Comparison of ENCODE assay signal across 28 cellular contexts in genomic region chr13:100976993-100977392, GRCh38.
"Had no signal": no experiment of that assay in that cellular context is flagged by ENCODE, and none has a peak within 500 bp of the region (broad histone marks: within the 10 kb centered on the region; RNA-seq: fewer than 3 reads in every experiment).

No MANE protein-coding gene starts in this region.

- H3K27ac ChIP-seq: brain microvascular endothelial cell, SJCRH30 had no signal

- H3K9me3 Mint-ChIP-seq: activated CD4-positive, alpha-beta T cell treated with anti-CD3 and anti-CD28 coated beads, Interleukin-2, amount 10 ng/mL, durations not matched to agents 24 days and 14 days; activated CD8-positive, alpha-beta T cell treated with anti-CD3 and anti-CD28 coated beads for 36 hours; activated T-helper 17 cell treated with anti-CD3 and anti-CD28 coated beads, Interleukin-2, amount 50 U/mL, for 72 hours; T-helper 1 cell treated with Interleukin-12 subunit alpha and Interleukin-12 subunit beta and Interleukin-4 antibody, amounts not matched to agents 30 μg/mL and 1 μg/mL, for 36 hours; T-helper 2 cell treated with Interferon-gamma antibody and Interleukin-4, amounts not matched to agents 5 μg/mL and 100 μg/mL, for 36 hours had no signal

- H3K9me3 ChIP-seq: SJCRH30 had no signal

- H3K4me1 ChIP-seq: SJCRH30 had no signal

- H3K36me3 ChIP-seq: brain microvascular endothelial cell, SJCRH30 had no signal

- H3K4me3 ChIP-seq: SJCRH30 had no signal

- H3K27me3 Mint-ChIP-seq: activated naive CD8-positive, alpha-beta T cell treated with anti-CD3 and anti-CD28 coated beads, Interleukin-2, amount 10 ng/mL, durations not matched to agents 7 days and 5 days had no signal

- H3K27me3 ChIP-seq: brain microvascular endothelial cell, SJCRH30 had no signal

- H3K4me2 ChIP-seq: SK-N-SH had no signal

- H3K4me1 Mint-ChIP-seq: activated CD4-positive, alpha-beta T cell treated with anti-CD3 and anti-CD28 coated beads, Interleukin-2, amount 10 ng/mL, durations not matched to agents 24 days and 14 days; activated naive CD4-positive, alpha-beta T cell treated with anti-CD3 and anti-CD28 coated beads, Interleukin-2, amount 50 U/mL, for 24 hours; activated naive CD8-positive, alpha-beta T cell treated with anti-CD3 and anti-CD28 coated beads, Interleukin-2, amount 10 ng/mL, durations not matched to agents 7 days and 5 days; activated T-helper 17 cell treated with anti-CD3 and anti-CD28 coated beads, Interleukin-2, amount 50 U/mL, for 72 hours had no signal

- H3K27ac Mint-ChIP-seq: activated CD4-positive, alpha-beta T cell treated with anti-CD3 and anti-CD28 coated beads, Interleukin-2, amount 10 ng/mL, durations not matched to agents 24 days and 14 days; activated CD8-positive, alpha-beta T cell treated with anti-CD3 and anti-CD28 coated beads for 36 hours; activated naive CD4-positive, alpha-beta T cell treated with anti-CD3 and anti-CD28 coated beads, Interleukin-2, amount 50 U/mL, for 24 hours; activated naive CD8-positive, alpha-beta T cell treated with anti-CD3 and anti-CD28 coated beads, Interleukin-2, amount 10 ng/mL, durations not matched to agents 7 days and 5 days; activated T-cell treated with anti-CD3 and anti-CD28 coated beads, Interleukin-2, amount 50 U/mL, for 72 hours; activated T-helper 17 cell treated with anti-CD3 and anti-CD28 coated beads, Interleukin-2, amount 50 U/mL, for 72 hours; T-helper 1 cell treated with Interleukin-12 subunit alpha and Interleukin-12 subunit beta and Interleukin-4 antibody, amounts not matched to agents 30 μg/mL and 1 μg/mL, for 36 hours; T-helper 2 cell treated with Interferon-gamma antibody and Interleukin-4, amounts not matched to agents 5 μg/mL and 100 μg/mL, for 36 hours had no signal

- H3K4me3 Mint-ChIP-seq: activated CD4-positive, alpha-beta T cell treated with anti-CD3 and anti-CD28 coated beads, Interleukin-2, amount 10 ng/mL, durations not matched to agents 24 days and 14 days; activated CD8-positive, alpha-beta T cell treated with anti-CD3 and anti-CD28 coated beads for 36 hours; activated naive CD4-positive, alpha-beta T cell treated with anti-CD3 and anti-CD28 coated beads, Interleukin-2, amount 50 U/mL, for 24 hours; activated naive CD8-positive, alpha-beta T cell treated with anti-CD3 and anti-CD28 coated beads, Interleukin-2, amount 10 ng/mL, durations not matched to agents 7 days and 5 days; activated T-cell treated with anti-CD3 and anti-CD28 coated beads, Interleukin-2, amount 50 U/mL, for 72 hours; activated T-helper 17 cell treated with anti-CD3 and anti-CD28 coated beads, Interleukin-2, amount 50 U/mL, for 72 hours; T-helper 1 cell treated with Interleukin-12 subunit alpha and Interleukin-12 subunit beta and Interleukin-4 antibody, amounts not matched to agents 30 μg/mL and 1 μg/mL, for 36 hours; T-helper 2 cell treated with Interferon-gamma antibody and Interleukin-4, amounts not matched to agents 5 μg/mL and 100 μg/mL, for 36 hours had no signal

- ATAC-seq: activated CD8-positive, alpha-beta T cell treated with anti-CD3 and anti-CD28 coated beads for 36 hours; activated T-cell treated with anti-CD3 and anti-CD28 coated beads, Interleukin-2, amount 50 U/mL, for 72 hours; activated T-helper 17 cell treated with anti-CD3 and anti-CD28 coated beads, Interleukin-2, amount 50 U/mL, for 72 hours; Panc1 had no signal

- DNase-seq: activated CD4-positive, alpha-beta T cell treated with anti-CD3 and anti-CD28 coated beads, Interleukin-2, amount 10 ng/mL, durations not matched to agents 24 days and 14 days; activated CD4-positive, alpha-beta T cell treated with anti-CD3 and anti-CD28 coated beads, Interleukin-2, amount 50 U/mL, for 4 hours; activated CD8-positive, alpha-beta T cell treated with anti-CD3 and anti-CD28 coated beads for 36 hours; activated effector memory CD4-positive, alpha-beta T cell treated with anti-CD3 and anti-CD28 coated beads, Interleukin-2, amount 50 U/mL, for 16 hours; activated naive CD4-positive, alpha-beta T cell; activated naive CD8-positive, alpha-beta T cell treated with anti-CD3 and anti-CD28 coated beads, Interleukin-2, amount 10 ng/mL, durations not matched to agents 7 days and 5 days; activated T-cell treated with anti-CD3 and anti-CD28 coated beads, Interleukin-2, amount 50 U/mL, for 1 hour; activated T-cell treated with anti-CD3 and anti-CD28 coated beads, Interleukin-2, amount 50 U/mL, for 72 hours; brain microvascular endothelial cell; central memory CD4-positive, alpha-beta T cell; Kasumi-1; KBM-7; MM.1S; MV-4-11; NCI-H1092; NCI-H1436 treated with DMSO at 0.1 percent for 48 hours; NCI-H1694 treated with DMSO at 0.1 percent for 48 hours; NCI-H2029; NCI-H345; NCI-H524 treated with DMSO at 0.1 percent for 48 hours; SHP77; SJCRH30; SK-N-SH had no signal

- H3K36me3 Mint-ChIP-seq: activated naive CD4-positive, alpha-beta T cell treated with anti-CD3 and anti-CD28 coated beads, Interleukin-2, amount 50 U/mL, for 24 hours; activated naive CD8-positive, alpha-beta T cell treated with anti-CD3 and anti-CD28 coated beads, Interleukin-2, amount 10 ng/mL, durations not matched to agents 7 days and 5 days had no signal
